8 cellular contexts compared by ENCODE assay signal in the genomic region with DNA sequence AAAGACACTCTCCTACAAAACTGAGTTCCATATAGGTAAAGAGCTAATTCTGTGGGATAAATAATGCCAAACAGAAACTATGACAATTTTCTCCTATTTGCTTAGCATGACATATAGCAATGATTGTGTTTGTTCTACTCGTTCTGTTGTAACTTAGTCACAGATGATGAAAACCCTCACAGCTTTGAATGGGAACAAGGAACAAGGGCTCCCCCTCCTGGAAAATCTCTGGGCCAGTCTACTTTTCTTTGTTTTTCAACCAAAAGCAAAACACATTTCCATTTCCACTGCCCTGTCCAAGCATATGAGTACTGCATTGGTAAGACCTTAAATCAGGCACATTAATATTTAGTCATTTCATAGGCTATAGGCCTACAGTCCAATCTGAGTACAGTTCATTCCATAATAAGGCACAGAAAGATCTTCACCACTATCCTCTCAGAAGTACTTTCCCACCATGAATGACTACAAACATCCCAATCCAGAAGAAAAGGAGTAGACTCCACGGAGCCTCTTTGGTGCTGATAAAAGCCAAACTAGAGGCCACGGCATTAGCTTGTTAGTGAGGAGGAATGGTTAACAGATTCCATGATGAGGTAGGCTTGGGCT.
DNase-seq lines count a peak whose midpoint lies in the region; ATAC-seq and TF ChIP-seq lines count a peak whose summit lies in the region.

No MANE protein-coding gene starts in this region.

- H3K4me3 ChIP-seq in GM12865 (ENCODE audit: low read depth, low read length) = no peak overlapping the region
- H3K4me3 ChIP-seq in iPS DF 6.9 (ENCODE audit: low read length) = no peak overlapping the region

- H3K27ac ChIP-seq in iPS DF 6.9 (ENCODE audit: low read length) = no peak overlapping the region

- no CpG with 5 or more reads among the region's 3 CpGs for WGBS in iPS DF 6.9 (ENCODE audit: insufficient coverage, insufficient read length)

- no peaks in the 10 kb centered on the region for H3K9me3 ChIP-seq in iPS DF 6.9 (ENCODE audit: control insufficient read depth, insufficient read depth, low read length)

- no peaks in the 10 kb centered on the region for H3K4me1 ChIP-seq in iPS DF 6.9 (ENCODE audit: control insufficient read depth, insufficient read depth, low read length)

- no peak for ATAC-seq in GM18502 (IDR thresholded peaks at IDR 0.05; ENCODE audit: poor library complexity, unreplicated experiment)

- peak; percentile 45 for DNase-seq in AG08396 (ENCODE audit: low spot score)
- peak; percentile 43 for DNase-seq in GM12865 (ENCODE audit: low read depth)
- peak; percentile 10 for DNase-seq in NCI-H524 treated with DMSO at 0.1 percent for 48 hours (lab: John Stamatoyannopoulos, UW)
- DNase-seq in astrocyte of the hippocampus (ENCODE audit: low read depth, low spot score) = peak; percentile 71
- peak; percentile 54 for DNase-seq in iPS DF 6.9 (ENCODE audit: low read depth, low spot score)
- peak; percentile 50 for DNase-seq in smooth muscle cell of the brain vasculature (ENCODE audit: low read depth, low spot score)
- DNase-seq in NCI-H345 treated with DMSO at 0.1 percent for 48 hours (lab: John Stamatoyannopoulos, UW; ENCODE audit: unreplicated experiment) = no peak

- TF ChIP-seq CTCF in GM12865 (IDR thresholded peaks at IDR 0.05; ENCODE audit: insufficient read depth, low read depth, low read length, missing control alignments) = peak; percentile 48

- H3K36me3 ChIP-seq in iPS DF 6.9 (ENCODE audit: control insufficient read depth, insufficient read depth, low read length) = no peaks in the 10 kb centered on the region

- H3K27me3 ChIP-seq in iPS DF 6.9 (ENCODE audit: control insufficient read depth, insufficient read depth, low read length) = no peaks in the 10 kb centered on the region; the same call in 1 of the 2 replicates
